In the genomic region with DNA sequence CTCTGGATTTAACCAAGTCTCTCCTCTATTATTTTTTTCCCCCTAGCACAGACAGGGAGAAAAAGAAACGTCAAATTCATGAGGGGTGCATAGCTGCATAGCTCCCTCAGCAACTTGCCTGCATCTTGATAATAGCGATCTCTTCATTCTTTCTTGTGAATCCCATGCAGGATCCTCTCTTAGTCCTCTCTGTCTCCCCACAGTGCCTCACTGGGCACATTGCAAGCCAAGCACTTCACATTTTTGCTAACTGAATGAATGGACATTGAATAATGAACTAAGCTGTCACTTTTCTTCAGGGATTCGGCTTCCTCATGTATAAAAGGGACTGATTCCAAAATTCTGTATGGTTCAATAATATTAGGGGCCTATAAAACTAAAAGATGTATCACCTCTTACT, we compare ENCODE assay signal across 10 cellular contexts. TPM values are rescaled to one million over a fixed set of nuclear protein-coding genes. Genes with fewer than 3 reads are reported as not detected.
DNase-seq lines count a peak whose midpoint lies in the region; ATAC-seq, FAIRE-seq and TF ChIP-seq lines count a peak whose summit lies in the region.
"Had no signal": no experiment of that assay in that cellular context is flagged by ENCODE, and none has a peak within 500 bp of the region (broad histone marks: within the 10 kb centered on the region; RNA-seq: fewer than 3 reads in every experiment).

No MANE protein-coding gene starts in this region.

- H3K27ac ChIP-seq in OCI-LY7 (ENCODE audit: low read depth, low read length, poor library complexity, severe bottlenecking) (no peak overlapping the region), Peyer's patch (no peak overlapping the region)
- H3K27ac ChIP-seq: 22Rv1, thoracic aorta had no signal

- no peaks in the 10 kb centered on the region for H3K79me2 ChIP-seq in OCI-LY7 (ENCODE audit: insufficient read depth, low read depth, low read length)

- no peak for ATAC-seq in GM19351 (IDR thresholded peaks at IDR 0.05; ENCODE audit: unreplicated experiment)

- no peak overlapping the region for H2AFZ ChIP-seq in OCI-LY7 (ENCODE audit: low read length)

- H3K9me3 ChIP-seq in OCI-LY7 (ENCODE audit: low read length) (no peaks in the 10 kb centered on the region), Peyer's patch (no peaks in the 10 kb centered on the region)
- H3K9me3 ChIP-seq: thoracic aorta had no signal

- POLR2A ChIA-PET in OCI-LY7 (lab: Charles Lee): interaction anchor here (0.7 kb wide), 1 partner anchor 104 kb away, joined by 3 read pairs; no protein-coding TSS in a partner anchor

- H3K4me1 ChIP-seq in OCI-LY7 (ENCODE audit: insufficient read depth, low read length, poor library complexity, severe bottlenecking): no peaks in the 10 kb centered on the region
- H3K4me1 ChIP-seq in Peyer's patch: no peaks in the 10 kb centered on the region

- DNase-seq in NCI-H1092 treated with DMSO at 0.1 percent for 48 hours (lab: John Stamatoyannopoulos, UW): peak; percentile 3
- no peak for DNase-seq in NCI-H1092 (lab: John Stamatoyannopoulos, UW)
- DNase-seq in OCI-LY7 (ENCODE audit: low spot score): no peak
- peak; percentile 65 for DNase-seq in fibroblast of the conjunctiva (ENCODE audit: low read depth)
- peak; percentile 10 for DNase-seq in pulmonary artery endothelial cell (ENCODE audit: low read depth, low spot score)
- no peak for DNase-seq in Peyer's patch
- DNase-seq in GM12892 (ENCODE audit: insufficient read length): no peak

- TF ChIP-seq POLR2A in Peyer's patch (IDR thresholded peaks at IDR 0.05) (no peak), GM12892 (IDR thresholded peaks at IDR 0.05; ENCODE audit: low read depth, low read length) (no peak)

- H3K4me3 ChIP-seq in OCI-LY7 (ENCODE audit: low read depth, low read length, poor library complexity, severe bottlenecking) (no peak overlapping the region), Peyer's patch (no peak overlapping the region)
- H3K4me3 ChIP-seq: thoracic aorta had no signal

- no peaks in the 10 kb centered on the region for H3K9me2 ChIP-seq in OCI-LY7 (ENCODE audit: insufficient read depth, low read length)

- H3K36me3 ChIP-seq in OCI-LY7 (ENCODE audit: insufficient read depth, low read length) (no peaks in the 10 kb centered on the region), Peyer's patch (no peaks in the 10 kb centered on the region)
- H3K36me3 ChIP-seq: thoracic aorta had no signal

- 0 out of 2 replicates have a peak, but pooled peaks have one; percentile 16 for TF ChIP-seq CTCF in OCI-LY7 (conservative IDR thresholded peaks at IDR 0.05; ENCODE audit: low read length)
- TF ChIP-seq CTCF in Peyer's patch (IDR thresholded peaks at IDR 0.05): peak in 2 of 6 experiments; percentile 36

- no peaks in the 10 kb centered on the region for H4K20me1 ChIP-seq in OCI-LY7 (ENCODE audit: insufficient read depth, low read length)

- CTCF ChIA-PET in OCI-LY7 (lab: Charles Lee; ENCODE audit: unreplicated experiment): no interaction called here

- no peak for FAIRE-seq in GM12892 (lab: Jason Lieb, UNC)

- H3K4me2 ChIP-seq in OCI-LY7 (ENCODE audit: low read length): no peak overlapping the region

- intact Hi-C loops in OCI-LY7 (cut with micrococcal nuclease; ENCODE audit: unreplicated experiment): no loop called here

- H3K27me3 ChIP-seq in Peyer's patch: no peaks in the 10 kb centered on the region

- no TSS peak for BruUV-seq in OCI-LY7 (replicated peaks; lab: Mats Ljungman, UMichigan)

RNA-seq across cellular contexts. Expression of a gene that starts 2.9 kb away (rescaled TPM):
- not detected in 2 replicates for total RNA-seq in OCI-LY7 (2014; rRNA removed; shearing (Covaris generic))
- total RNA-seq in OCI-LY7 (2022): not detected in 2 replicates
- 92.4 and 122 TPM in 2 replicates for total RNA-seq in pulmonary artery endothelial cell
- 100 to 1,000 TPM; 234 to 251 (median 248) TPM for total RNA-seq in Peyer's patch
- 0.08 TPM for polyA plus RNA-seq in GM12892 (2012; ENCODE audit: missing spikeins)

Comparison
In these comparisons a context has a peak if more than half of its experiments do, and no peak if none do; other contexts are left out.
1. DNase-seq: peak in NCI-H1092 treated with DMSO at 0.1 percent for 48 hours (single experiment), fibroblast of the conjunctiva (single experiment) and pulmonary artery endothelial cell (single experiment); none in NCI-H1092 (single experiment), OCI-LY7 (single experiment), Peyer's patch (0 of 3) and GM12892 (single experiment).
2. RNA of a gene that starts 2.9 kb away (total RNA-seq): 234 to 251 TPM in Peyer's patch and 92.4 to 122 TPM in pulmonary artery endothelial cell; not detected in OCI-LY7; every median in the first group is over 10 times any median in the second.